28 cellular contexts compared by ENCODE assay signal in genomic region chr3:141326123-141326522, GRCh38. TPM values are rescaled to one million over a fixed set of nuclear protein-coding genes. Genes with fewer than 3 reads are reported as not detected.
DNase-seq lines count a peak whose midpoint lies in the region; ATAC-seq, FAIRE-seq and TF ChIP-seq lines count a peak whose summit lies in the region.
"Had no signal": no experiment of that assay in that cellular context is flagged by ENCODE, and none has a peak within 500 bp of the region (broad histone marks: within the 10 kb centered on the region; RNA-seq: fewer than 3 reads in every experiment).

No MANE protein-coding gene starts in this region.

- no peaks in the 10 kb centered on the region for H3K27me3 ChIP-seq in HUES48 (ENCODE audit: control insufficient read depth, insufficient read depth, low read length)
- no peaks in the 10 kb centered on the region for H3K27me3 ChIP-seq in smooth muscle cell (ENCODE audit: low read depth)
- H3K27me3 ChIP-seq: ascending aorta, suprapubic skin, uterus had no signal

- H3K4me3 ChIP-seq in HUES48 (ENCODE audit: low read depth, low read length) (no peak overlapping the region), smooth muscle cell (peak overlapping the region; percentile 43)
- H3K4me3 ChIP-seq: ascending aorta, GM23248, suprapubic skin, uterus had no signal

- no peak for TF ChIP-seq CTCF in smooth muscle cell (IDR thresholded peaks at IDR 0.05; ENCODE audit: borderline replicate concordance, insufficient read depth, poor library complexity, severe bottlenecking)

- no peak overlapping the region for H3K4me2 ChIP-seq in smooth muscle cell

- no peaks in the 10 kb centered on the region for H4K20me1 ChIP-seq in smooth muscle cell (ENCODE audit: low read depth)

- H3F3A ChIP-seq in smooth muscle cell (ENCODE audit: low read depth): peaks cover 5% of the 10 kb centered on the region

- H3K79me2 ChIP-seq in smooth muscle cell (ENCODE audit: low read depth): no peaks in the 10 kb centered on the region

- H3K9ac ChIP-seq in HUES48 (ENCODE audit: low read depth, low read length) (no peak overlapping the region), smooth muscle cell (ENCODE audit: low read depth) (no peak overlapping the region)
- H3K9ac ChIP-seq: GM23248 had no signal

- H3K4me1 ChIP-seq in HUES48 (ENCODE audit: control insufficient read depth, insufficient read depth, low read length) (peaks cover 9% of the 10 kb centered on the region), smooth muscle cell (ENCODE audit: low read depth) (no peaks in the 10 kb centered on the region)
- H3K4me1 ChIP-seq: ascending aorta, suprapubic skin, uterus had no signal

- H3K9me3 ChIP-seq in HUES48 (ENCODE audit: control insufficient read depth, insufficient read depth, low read length) (no peaks in the 10 kb centered on the region), smooth muscle cell (replicated peaks; ENCODE audit: low read depth) (no peaks in the 10 kb centered on the region)
- H3K9me3 ChIP-seq: ascending aorta, suprapubic skin, uterus had no signal

- ATAC-seq in left lobe of liver: peak; percentile 6
- no peak for ATAC-seq in GM18505 (IDR thresholded peaks at IDR 0.05; ENCODE audit: unreplicated experiment)
- ATAC-seq: activated naive CD4-positive, alpha-beta T cell treated with anti-CD3 and anti-CD28 coated beads, Interleukin-2, amount 50 U/mL, for 72 hours; esophagus mucosa; stimulated activated effector memory CD8-positive, alpha-beta T cell treated with anti-CD3 and anti-CD28 coated beads, Interleukin-12 subunit alpha, Interleukin-12 subunit beta, amount 100 ng/mL, for 72 hours had no signal

- DNase-seq in left lobe of liver (ENCODE audit: low spot score) (no peak), smooth muscle cell (lab: John Stamatoyannopoulos, UW; ENCODE audit: unreplicated experiment) (no peak), NCI-H69 (lab: John Stamatoyannopoulos, UW) (no peak)
- no peak for DNase-seq in NK-92 treated with Interleukin-12 subunit alpha and Interleukin-12 subunit beta, amount 100 ng/mL, for 24 hours (lab: John Stamatoyannopoulos, UW)
- DNase-seq: activated CD4-positive, alpha-beta T cell treated with anti-CD3 and anti-CD28 coated beads for 48 hours; CD8-positive, alpha-beta memory T cell; effector CD4-positive, alpha-beta T cell; GM23248; Kasumi-1; kidney glomerular epithelial cell; NCI-H1092 treated with DMSO at 0.1 percent for 48 hours; NCI-H1930; NCI-H774; nephron progenitor cell; Right ventricle myocardium superior; stimulated activated CD4-positive, alpha-beta T cell treated with anti-CD3 and anti-CD28 coated beads, Interleukin-2, amount 100 ng/mL, for 24 hours; uterus had no signal

- peak; percentile 45 for FAIRE-seq in colon (lab: Jason Lieb, UNC)
- FAIRE-seq: frontal cortex, GM12892, HTR-8/SVneo had no signal

- TF ChIP-seq POLR2A in GM18505 (IDR thresholded peaks at IDR 0.05; ENCODE audit: borderline replicate concordance, extremely low read depth, insufficient read depth, insufficient read length): no peak

- no peak overlapping the region for H2AFZ ChIP-seq in smooth muscle cell (ENCODE audit: low read depth)
- H2AFZ ChIP-seq: GM23248 had no signal

- H3K36me3 ChIP-seq in HUES48 (ENCODE audit: control insufficient read depth, insufficient read depth, low read length): no peaks in the 10 kb centered on the region
- H3K36me3 ChIP-seq in smooth muscle cell (ENCODE audit: low read depth): no peaks in the 10 kb centered on the region
- H3K36me3 ChIP-seq: ascending aorta, suprapubic skin, uterus had no signal

- H3K27ac ChIP-seq in HUES48 (ENCODE audit: low read depth, low read length) (peak overlapping the region; percentile 8), smooth muscle cell (ENCODE audit: low read depth) (no peak overlapping the region)
- H3K27ac ChIP-seq: ascending aorta, GM23248, suprapubic skin, uterus had no signal

RNA-seq across cellular contexts. Expression of gene ZBTB38, which starts 42.2 kb away (rescaled TPM):
- total RNA-seq in left lobe of liver (26.6 TPM), smooth muscle cell (68.0 and 108 TPM in 2 replicates)
- 21.7 and 22.2 TPM in 2 replicates for polyA plus RNA-seq in smooth muscle cell
